ENCODE assay signal across 2 cellular contexts in genomic region chr7:33614357-33615132, GRCh38.
TF ChIP-seq lines count a peak whose summit lies in the region.

No MANE protein-coding gene starts in this region.

TF ChIP-seq in GM12878, 131 proteins besides CTCF, POLR2A, EP300 and RAD21 (continued from another document):
- TF ChIP-seq NR2C1 (IDR thresholded peaks at IDR 0.05) (peak; percentile 44; the same call in 1 of the 2 replicates), CREB1 (IDR thresholded peaks at IDR 0.05; ENCODE audit: low read depth) (no peak), FOXM1 (IDR thresholded peaks at IDR 0.05; ENCODE audit: low read depth, low read length) (no peak), MYB (IDR thresholded peaks at IDR 0.05; ENCODE audit: borderline replicate concordance, low read depth, low read length) (no peak), SMC3 (IDR thresholded peaks at IDR 0.05; ENCODE audit: borderline replicate concordance, low read length) (no peak), USF2 (IDR thresholded peaks at IDR 0.05; ENCODE audit: borderline replicate concordance, low read depth, low read length) (no peak), BCLAF1 (IDR thresholded peaks at IDR 0.05) (no peak)

TF ChIP-seq in HepG2, 621 proteins besides CTCF, POLR2A, EP300 and RAD21:
- TF ChIP-seq, protein P1, sequence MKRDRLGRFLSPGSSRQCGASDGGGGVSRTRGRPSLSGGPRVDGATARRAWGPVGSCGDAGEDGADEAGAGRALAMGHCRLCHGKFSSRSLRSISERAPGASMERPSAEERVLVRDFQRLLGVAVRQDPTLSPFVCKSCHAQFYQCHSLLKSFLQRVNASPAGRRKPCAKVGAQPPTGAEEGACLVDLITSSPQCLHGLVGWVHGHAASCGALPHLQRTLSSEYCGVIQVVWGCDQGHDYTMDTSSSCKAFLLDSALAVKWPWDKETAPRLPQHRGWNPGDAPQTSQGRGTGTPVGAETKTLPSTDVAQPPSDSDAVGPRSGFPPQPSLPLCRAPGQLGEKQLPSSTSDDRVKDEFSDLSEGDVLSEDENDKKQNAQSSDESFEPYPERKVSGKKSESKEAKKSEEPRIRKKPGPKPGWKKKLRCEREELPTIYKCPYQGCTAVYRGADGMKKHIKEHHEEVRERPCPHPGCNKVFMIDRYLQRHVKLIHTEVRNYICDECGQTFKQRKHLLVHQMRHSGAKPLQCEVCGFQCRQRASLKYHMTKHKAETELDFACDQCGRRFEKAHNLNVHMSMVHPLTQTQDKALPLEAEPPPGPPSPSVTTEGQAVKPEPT (CRISPR knock-in tag; IDR thresholded peaks at IDR 0.05; ENCODE audit: low read depth): no peak
- no peak for TF ChIP-seq HOXA5 (CRISPR knock-in tag; IDR thresholded peaks at IDR 0.05)
- no peak for TF ChIP-seq ZMYM2 (CRISPR knock-in tag; IDR thresholded peaks at IDR 0.05)
- no peak for TF ChIP-seq ZNF253 (CRISPR knock-in tag; IDR thresholded peaks at IDR 0.05; ENCODE audit: borderline replicate concordance)
- TF ChIP-seq, protein P2, sequence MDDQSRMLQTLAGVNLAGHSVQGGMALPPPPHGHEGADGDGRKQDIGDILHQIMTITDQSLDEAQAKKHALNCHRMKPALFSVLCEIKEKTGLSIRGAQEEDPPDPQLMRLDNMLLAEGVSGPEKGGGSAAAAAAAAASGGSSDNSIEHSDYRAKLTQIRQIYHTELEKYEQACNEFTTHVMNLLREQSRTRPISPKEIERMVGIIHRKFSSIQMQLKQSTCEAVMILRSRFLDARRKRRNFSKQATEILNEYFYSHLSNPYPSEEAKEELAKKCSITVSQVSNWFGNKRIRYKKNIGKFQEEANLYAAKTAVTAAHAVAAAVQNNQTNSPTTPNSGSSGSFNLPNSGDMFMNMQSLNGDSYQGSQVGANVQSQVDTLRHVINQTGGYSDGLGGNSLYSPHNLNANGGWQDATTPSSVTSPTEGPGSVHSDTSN (CRISPR knock-in tag; IDR thresholded peaks at IDR 0.05; ENCODE audit: borderline replicate concordance): no peak
- TF ChIP-seq DMTF1 (CRISPR knock-in tag; IDR thresholded peaks at IDR 0.05): no peak
- TF ChIP-seq RNF2 (conservative IDR thresholded peaks at IDR 0.05; ENCODE audit: low read depth): no peak
- TF ChIP-seq ZNF138 (CRISPR knock-in tag; IDR thresholded peaks at IDR 0.05; ENCODE audit: low read depth): no peak
- TF ChIP-seq ZNF224 (CRISPR knock-in tag; IDR thresholded peaks at IDR 0.05): no peak
- no peak for TF ChIP-seq ZBTB3 (CRISPR knock-in tag; IDR thresholded peaks at IDR 0.05; ENCODE audit: borderline replicate concordance, low read depth)
- TF ChIP-seq, protein P3, sequence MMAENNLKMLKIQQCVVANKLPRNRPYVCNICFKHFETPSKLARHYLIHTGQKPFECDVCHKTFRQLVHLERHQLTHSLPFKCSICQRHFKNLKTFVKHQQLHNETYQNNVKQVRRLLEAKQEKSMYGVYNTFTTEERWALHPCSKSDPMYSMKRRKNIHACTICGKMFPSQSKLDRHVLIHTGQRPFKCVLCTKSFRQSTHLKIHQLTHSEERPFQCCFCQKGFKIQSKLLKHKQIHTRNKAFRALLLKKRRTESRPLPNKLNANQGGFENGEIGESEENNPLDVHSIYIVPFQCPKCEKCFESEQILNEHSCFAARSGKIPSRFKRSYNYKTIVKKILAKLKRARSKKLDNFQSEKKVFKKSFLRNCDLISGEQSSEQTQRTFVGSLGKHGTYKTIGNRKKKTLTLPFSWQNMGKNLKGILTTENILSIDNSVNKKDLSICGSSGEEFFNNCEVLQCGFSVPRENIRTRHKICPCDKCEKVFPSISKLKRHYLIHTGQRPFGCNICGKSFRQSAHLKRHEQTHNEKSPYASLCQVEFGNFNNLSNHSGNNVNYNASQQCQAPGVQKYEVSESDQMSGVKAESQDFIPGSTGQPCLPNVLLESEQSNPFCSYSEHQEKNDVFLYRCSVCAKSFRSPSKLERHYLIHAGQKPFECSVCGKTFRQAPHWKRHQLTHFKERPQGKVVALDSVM (CRISPR knock-in tag; IDR thresholded peaks at IDR 0.05): no peak
- TF ChIP-seq ZBTB2 (CRISPR knock-in tag; IDR thresholded peaks at IDR 0.05; ENCODE audit: low read depth): no peak
- TF ChIP-seq, protein P4, sequence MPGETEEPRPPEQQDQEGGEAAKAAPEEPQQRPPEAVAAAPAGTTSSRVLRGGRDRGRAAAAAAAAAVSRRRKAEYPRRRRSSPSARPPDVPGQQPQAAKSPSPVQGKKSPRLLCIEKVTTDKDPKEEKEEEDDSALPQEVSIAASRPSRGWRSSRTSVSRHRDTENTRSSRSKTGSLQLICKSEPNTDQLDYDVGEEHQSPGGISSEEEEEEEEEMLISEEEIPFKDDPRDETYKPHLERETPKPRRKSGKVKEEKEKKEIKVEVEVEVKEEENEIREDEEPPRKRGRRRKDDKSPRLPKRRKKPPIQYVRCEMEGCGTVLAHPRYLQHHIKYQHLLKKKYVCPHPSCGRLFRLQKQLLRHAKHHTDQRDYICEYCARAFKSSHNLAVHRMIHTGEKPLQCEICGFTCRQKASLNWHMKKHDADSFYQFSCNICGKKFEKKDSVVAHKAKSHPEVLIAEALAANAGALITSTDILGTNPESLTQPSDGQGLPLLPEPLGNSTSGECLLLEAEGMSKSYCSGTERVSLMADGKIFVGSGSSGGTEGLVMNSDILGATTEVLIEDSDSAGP (CRISPR knock-in tag; IDR thresholded peaks at IDR 0.05; ENCODE audit: borderline replicate concordance): no peak
- no peak for TF ChIP-seq FOXO1 (CRISPR knock-in tag; IDR thresholded peaks at IDR 0.05)
- TF ChIP-seq ZNF746 (CRISPR knock-in tag; IDR thresholded peaks at IDR 0.05): no peak
- no peak for TF ChIP-seq NKX3-1 (CRISPR knock-in tag; IDR thresholded peaks at IDR 0.05)
- TF ChIP-seq MAFF (IDR thresholded peaks at IDR 0.05; ENCODE audit: low read depth, low read length): no peak
- no peak for TF ChIP-seq ZNF850 (CRISPR knock-in tag; conservative IDR thresholded peaks at IDR 0.05)
- no peak for TF ChIP-seq PAX8 (CRISPR knock-in tag; IDR thresholded peaks at IDR 0.05; ENCODE audit: borderline replicate concordance)
